Comparison of ENCODE assay signal across 1 cellular context in the genomic region with DNA sequence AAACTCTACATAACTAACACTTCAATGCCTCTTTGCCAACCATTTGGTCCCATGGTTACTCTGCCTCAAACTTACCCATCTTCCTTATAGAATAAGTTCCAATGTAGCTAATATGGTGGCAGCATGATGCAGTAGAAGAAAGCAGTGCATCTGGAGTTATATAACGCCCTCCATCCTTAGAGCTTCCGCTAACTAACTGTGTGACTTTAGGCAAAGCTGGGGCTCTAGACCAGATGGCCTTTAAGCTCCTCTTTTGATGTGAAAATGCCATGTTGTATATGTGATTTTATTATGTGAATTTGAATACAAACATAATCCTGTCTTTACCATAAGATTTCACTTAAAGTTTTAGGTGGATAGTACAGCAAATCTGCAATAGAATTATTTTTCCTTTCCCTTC.
TF ChIP-seq lines count a peak whose summit lies in the region.

No MANE protein-coding gene starts in this region.

TF ChIP-seq in GM12878, 131 proteins besides CTCF, POLR2A, EP300 and RAD21:
- TF ChIP-seq, protein P1, sequence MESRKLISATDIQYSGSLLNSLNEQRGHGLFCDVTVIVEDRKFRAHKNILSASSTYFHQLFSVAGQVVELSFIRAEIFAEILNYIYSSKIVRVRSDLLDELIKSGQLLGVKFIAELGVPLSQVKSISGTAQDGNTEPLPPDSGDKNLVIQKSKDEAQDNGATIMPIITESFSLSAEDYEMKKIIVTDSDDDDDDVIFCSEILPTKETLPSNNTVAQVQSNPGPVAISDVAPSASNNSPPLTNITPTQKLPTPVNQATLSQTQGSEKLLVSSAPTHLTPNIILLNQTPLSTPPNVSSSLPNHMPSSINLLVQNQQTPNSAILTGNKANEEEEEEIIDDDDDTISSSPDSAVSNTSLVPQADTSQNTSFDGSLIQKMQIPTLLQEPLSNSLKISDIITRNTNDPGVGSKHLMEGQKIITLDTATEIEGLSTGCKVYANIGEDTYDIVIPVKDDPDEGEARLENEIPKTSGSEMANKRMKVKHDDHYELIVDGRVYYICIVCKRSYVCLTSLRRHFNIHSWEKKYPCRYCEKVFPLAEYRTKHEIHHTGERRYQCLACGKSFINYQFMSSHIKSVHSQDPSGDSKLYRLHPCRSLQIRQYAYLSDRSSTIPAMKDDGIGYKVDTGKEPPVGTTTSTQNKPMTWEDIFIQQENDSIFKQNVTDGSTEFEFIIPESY (IDR thresholded peaks at IDR 0.05), result peak; percentile 72; the same call in 1 of the 2 replicates
- TF ChIP-seq ATF2 (IDR thresholded peaks at IDR 0.05; ENCODE audit: low read length) (no peak), ZBED1 (IDR thresholded peaks at IDR 0.05; ENCODE audit: borderline replicate concordance) (no peak), SREBF2 (IDR thresholded peaks at IDR 0.05; ENCODE audit: low read length) (no peak), FOXK2 (IDR thresholded peaks at IDR 0.05) (no peak)
